In the genomic region with DNA sequence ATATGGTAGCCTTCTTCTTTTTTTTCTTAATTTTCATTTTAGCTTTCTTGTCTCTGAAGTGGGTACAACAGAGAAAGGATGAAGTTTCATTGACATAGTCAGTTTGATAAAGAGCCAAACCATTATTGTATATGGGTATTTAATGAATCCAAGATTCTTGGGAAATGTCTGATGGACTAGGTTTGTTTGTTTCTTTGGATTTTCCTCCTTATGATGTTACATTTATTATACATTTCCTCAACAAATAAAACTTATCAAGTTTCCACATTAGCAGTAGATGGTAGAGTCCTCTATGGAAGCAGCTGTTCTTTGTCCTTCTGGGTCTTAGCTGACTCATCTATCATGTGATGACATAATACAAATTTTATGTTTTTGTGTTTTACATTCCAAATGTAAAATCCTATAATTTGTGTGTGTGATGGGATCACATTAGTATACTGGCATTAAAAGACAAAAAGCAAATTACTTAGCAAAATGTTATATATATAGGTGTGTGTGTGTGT, we compare ENCODE assay signal across 28 cellular contexts. TPM values are rescaled to one million over a fixed set of nuclear protein-coding genes. Genes with fewer than 3 reads are reported as not detected.
DNase-seq lines count a peak whose midpoint lies in the region; ATAC-seq and TF ChIP-seq lines count a peak whose summit lies in the region.
"Had no signal": no experiment of that assay in that cellular context is flagged by ENCODE, and none has a peak within 500 bp of the region (broad histone marks: within the 10 kb centered on the region; RNA-seq: fewer than 3 reads in every experiment).

No MANE protein-coding gene starts in this region.

- H3K27ac ChIP-seq in Peyer's patch, result no peak overlapping the region
- H3K27ac ChIP-seq: 22Rv1, adrenal gland, body of pancreas, heart left ventricle, KMS-11 had no signal

- DNase-seq in DMS53 (lab: John Stamatoyannopoulos, UW), result peak; percentile 51
- DNase-seq in DMS53 treated with DMSO at 0.1 percent for 48 hours (lab: John Stamatoyannopoulos, UW; ENCODE audit: unreplicated experiment), result no peak
- DNase-seq in choroid plexus epithelial cell (ENCODE audit: low read depth), result peak; percentile 44
- DNase-seq in hepatic stellate cell (ENCODE audit: low spot score), result peak; percentile 15
- no peak for DNase-seq in NCI-H2107 treated with DMSO at 0.1 percent for 48 hours (lab: John Stamatoyannopoulos, UW; ENCODE audit: unreplicated experiment)
- DNase-seq in central memory CD4-positive, alpha-beta T cell, result no peak
- no peak for DNase-seq in Peyer's patch
- DNase-seq: activated CD4-positive, alpha-beta memory T cell treated with anti-CD3 and anti-CD28 coated beads for 36 hours; activated CD4-positive, alpha-beta T cell treated with anti-CD3 and anti-CD28 coated beads for 1 hour; activated CD8-positive, alpha-beta memory T cell treated with anti-CD3 and anti-CD28 coated beads, Interleukin-2, amount 50 U/mL, for 4 hours; activated naive CD4-positive, alpha-beta T cell treated with anti-CD3 and anti-CD28 coated beads, Interleukin-2, amount 10 ng/mL, durations not matched to agents 7 days and 5 days; adrenal gland; body of pancreas; foreskin melanocyte; heart left ventricle; naive thymus-derived CD8-positive, alpha-beta T cell; NCI-H146; NCI-H345; NCI-H69; nucleus accumbens; SHP77 treated with DMSO at 0.1 percent for 48 hours; stimulated activated naive B cell treated with anti-CD40 and anti-IgM and Interleukin-4, amounts not matched to agents 10 μg/mL and 1 μg/mL and 100 μg/mL, for 72 hours; substantia nigra had no signal

- H3K4me1 ChIP-seq in Peyer's patch, result no peaks in the 10 kb centered on the region

- TF ChIP-seq POLR2A in Peyer's patch (IDR thresholded peaks at IDR 0.05), result no peak

- no peaks in the 10 kb centered on the region for H3K27me3 ChIP-seq in Peyer's patch

- no peak for ATAC-seq in HG02763 (IDR thresholded peaks at IDR 0.05; ENCODE audit: unreplicated experiment)
- ATAC-seq: body of pancreas; GM12878; heart left ventricle; naive thymus-derived CD8-positive, alpha-beta T cell; Panc1; stimulated activated naive B cell treated with anti-CD40 and anti-IgM and Interleukin-4, amounts not matched to agents 10 μg/mL and 1 μg/mL and 100 μg/mL, for 72 hours had no signal

- TF ChIP-seq CTCF in choroid plexus epithelial cell (conservative IDR thresholded peaks at IDR 0.05; ENCODE audit: low read depth, low read length) (no peak), Peyer's patch (IDR thresholded peaks at IDR 0.05) (no peak)

- no peaks in the 10 kb centered on the region for H3K9me3 ChIP-seq in Peyer's patch
- H3K9me3 ChIP-seq: adrenal gland, body of pancreas, heart left ventricle had no signal

- H3K4me3 ChIP-seq in choroid plexus epithelial cell (ENCODE audit: low read depth, low read length), result no peak overlapping the region
- H3K4me3 ChIP-seq in Peyer's patch, result no peak overlapping the region
- H3K4me3 ChIP-seq: adrenal gland, body of pancreas, GM12878, heart left ventricle had no signal

- no peaks in the 10 kb centered on the region for H3K36me3 ChIP-seq in Peyer's patch
- H3K36me3 ChIP-seq: adrenal gland, heart left ventricle had no signal

RNA-seq across cellular contexts. Expression of gene COL24A1, which starts 6.0 kb away (rescaled TPM):
- total RNA-seq in Peyer's patch, result 1 to 10 TPM in 1 of 4 donors, under 1 TPM in 3; 0.18 to 3.3 (median 0.34) TPM
- total RNA-seq: activated CD4-positive, alpha-beta memory T cell treated with anti-CD3 and anti-CD28 coated beads for 36 hours; naive thymus-derived CD8-positive, alpha-beta T cell had no signal

Comparison
In these comparisons a context has a peak if more than half of its experiments do, and no peak if none do; other contexts are left out.
1. DNase-seq: peak in DMS53 (single experiment), choroid plexus epithelial cell (single experiment) and hepatic stellate cell (single experiment); none in DMS53 treated with DMSO at 0.1 percent for 48 hours (single experiment), NCI-H2107 treated with DMSO at 0.1 percent for 48 hours (single experiment), central memory CD4-positive, alpha-beta T cell (single experiment) and Peyer's patch (0 of 3).